In the genomic region with DNA sequence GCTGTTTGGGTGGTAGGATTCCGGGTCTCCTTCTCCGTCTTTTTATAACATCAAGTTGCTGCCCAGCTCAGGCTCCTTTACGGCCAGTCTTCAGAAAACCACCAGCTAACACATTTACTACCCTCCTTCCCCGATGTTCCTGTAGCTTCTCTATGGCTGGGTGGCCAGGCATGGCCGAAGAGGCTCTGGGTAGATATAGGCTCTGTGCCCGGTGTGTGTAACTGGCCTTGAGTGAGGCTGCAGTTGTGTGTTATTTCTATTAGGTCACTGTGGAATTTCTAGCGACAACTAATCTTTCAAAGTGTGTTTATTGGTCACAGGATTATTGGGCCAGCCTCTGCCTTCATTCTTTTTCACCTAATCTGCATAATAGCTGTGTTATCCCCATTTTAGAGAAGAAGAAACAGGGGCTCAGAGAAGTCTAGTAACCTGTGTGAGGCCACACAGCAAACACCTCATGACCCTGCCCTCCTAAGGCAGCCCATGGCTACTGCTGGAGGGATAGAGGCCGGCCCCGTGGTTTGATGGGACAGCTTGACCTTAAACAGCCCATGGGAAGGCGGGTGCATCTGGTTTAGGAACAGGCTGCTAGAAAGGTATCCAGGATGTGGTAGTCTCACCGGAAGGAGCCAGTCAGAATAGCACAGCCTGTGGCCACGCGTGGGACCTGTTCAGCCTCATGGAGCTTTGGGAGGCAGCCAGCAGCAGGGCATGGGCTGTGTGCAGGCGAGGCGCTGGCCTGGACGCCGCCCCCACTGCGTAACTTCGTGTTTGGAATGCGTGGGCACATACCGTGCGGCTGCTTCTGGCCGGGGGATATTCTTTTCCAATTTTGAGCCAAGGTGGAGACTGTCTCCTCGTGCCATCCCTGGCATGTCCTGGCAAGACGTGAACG, we compare ENCODE assay signal across 8 cellular contexts. TPM values are rescaled to one million over a fixed set of nuclear protein-coding genes. Genes with fewer than 3 reads are reported as not detected.
DNase-seq lines count a peak whose midpoint lies in the region; TF ChIP-seq lines count a peak whose summit lies in the region.

No MANE protein-coding gene starts in this region.

- H3K79me2 ChIP-seq in osteoblast (ENCODE audit: insufficient read depth, low read length) (peaks cover 3% of the 10 kb centered on the region), Karpas-422 (ENCODE audit: low read length) (no peaks in the 10 kb centered on the region)

- peak overlapping the region; percentile 40 for H3K4me3 Mint-ChIP-seq in MCF 10A (ENCODE audit: unreplicated experiment)

- H3K9me2 ChIP-seq in Karpas-422 (replicated peaks; ENCODE audit: insufficient read depth, low read length): no peaks in the 10 kb centered on the region

- DNase-seq in AG20443 (ENCODE audit: low spot score) (peak; percentile 25), T follicular helper cell (ENCODE audit: low read depth) (peak; percentile 2), MCF 10A (ENCODE audit: unreplicated experiment) (peak; percentile 85), osteoblast (ENCODE audit: insufficient read length, low spot score, missing footprints) (no peak), Karpas-422 (no peak), DMS153 (lab: John Stamatoyannopoulos, UW) (no peak), SIG-M5 treated with dmso at 0.1 percent for 504 hours (lab: John Stamatoyannopoulos, UW; ENCODE audit: unreplicated experiment) (no peak), NOMO-1 (lab: John Stamatoyannopoulos, UW; ENCODE audit: unreplicated experiment in 2 of 2) (no peak)

- H4K20me1 ChIP-seq in osteoblast (ENCODE audit: insufficient read depth, low read length) (no peaks in the 10 kb centered on the region), Karpas-422 (ENCODE audit: insufficient read depth, low read depth, low read length) (no peaks in the 10 kb centered on the region)

- BruUV-seq in MCF 10A (replicated peaks; lab: Mats Ljungman, UMichigan): no TSS peak

- TF ChIP-seq CTCF in MCF 10A (IDR thresholded peaks at IDR 0.05; ENCODE audit: unreplicated experiment): no peak
- no peak for TF ChIP-seq CTCF in osteoblast (IDR thresholded peaks at IDR 0.05; ENCODE audit: extremely low read depth, low read depth, low read length)

- H3K27me3 ChIP-seq in osteoblast (ENCODE audit: insufficient read depth, low read length) (no peaks in the 10 kb centered on the region), Karpas-422 (ENCODE audit: low read length) (no peaks in the 10 kb centered on the region)

- H3K27me3 Mint-ChIP-seq in MCF 10A (ENCODE audit: insufficient read depth, unreplicated experiment): no peaks in the 10 kb centered on the region

- CTCF ChIA-PET in MCF 10A (lab: Yijun Ruan, JAX): interaction anchor here (0.6 to 5.2 kb wide), 9 partner anchors 8 to 224 kb away, joined by 3 to 34 read pairs (median 4); no protein-coding TSS in a partner anchor

- no peaks in the 10 kb centered on the region for H3K9me3 Mint-ChIP-seq in MCF 10A (ENCODE audit: unreplicated experiment)

- peaks cover 55% of the 10 kb centered on the region for H3K4me1 Mint-ChIP-seq in MCF 10A (ENCODE audit: insufficient read depth, unreplicated experiment)

- H3K36me3 ChIP-seq in osteoblast (ENCODE audit: insufficient read depth, low read length): peaks cover 12% of the 10 kb centered on the region
- no peaks in the 10 kb centered on the region for H3K36me3 ChIP-seq in Karpas-422 (ENCODE audit: insufficient read depth, low read length)

- POLR2A ChIA-PET in MCF 10A (lab: Yijun Ruan, JAX): interaction anchor here (0.9 to 15.0 kb wide), 18 partner anchors 9 to 663 kb away, joined by 3 to 291 read pairs (median 6); a partner anchor contains a TSS

- peak overlapping the region; percentile 86 for H3K27ac Mint-ChIP-seq in MCF 10A (ENCODE audit: low read depth, unreplicated experiment)

- H3K4me3 ChIP-seq in osteoblast (ENCODE audit: insufficient read depth, low read length) (peak overlapping the region; percentile 30), Karpas-422 (ENCODE audit: low read length) (no peak overlapping the region)

- H3K9me3 ChIP-seq in osteoblast (ENCODE audit: low read depth, low read length): no peaks in the 10 kb centered on the region
- no peaks in the 10 kb centered on the region for H3K9me3 ChIP-seq in Karpas-422 (ENCODE audit: low read length)

- H3K36me3 Mint-ChIP-seq in MCF 10A (ENCODE audit: insufficient read depth, unreplicated experiment): peaks cover 59% of the 10 kb centered on the region

- H3K9ac ChIP-seq in Karpas-422 (ENCODE audit: low read length): no peak overlapping the region

- intact Hi-C loops in MCF 10A (cut with micrococcal nuclease): no loop called here

- H3K4me2 ChIP-seq in osteoblast (ENCODE audit: insufficient read depth, low read length) (peak overlapping the region; percentile 52), Karpas-422 (ENCODE audit: low read depth, low read length, poor library complexity, severe bottlenecking) (no peak overlapping the region)

- peaks cover 61% of the 10 kb centered on the region for H3K4me1 ChIP-seq in osteoblast (ENCODE audit: insufficient read depth, low read length)
- no peaks in the 10 kb centered on the region for H3K4me1 ChIP-seq in Karpas-422 (ENCODE audit: low read length)

- peak overlapping the region; percentile 90 for H3K27ac ChIP-seq in osteoblast (ENCODE audit: low read depth, low read length)
- no peak overlapping the region for H3K27ac ChIP-seq in Karpas-422 (ENCODE audit: low read length)

- H2AFZ ChIP-seq in osteoblast (ENCODE audit: low read length): peak overlapping the region; percentile 8
- H2AFZ ChIP-seq in Karpas-422 (ENCODE audit: low read length): no peak overlapping the region

RNA-seq across cellular contexts. Expression of a gene that starts 29.7 kb away (rescaled TPM):
- total RNA-seq in MCF 10A (2022) (157 and 175 TPM in 2 replicates), osteoblast (392 and 413 TPM in 2 replicates)
- total RNA-seq in Karpas-422 (2014; rRNA removed; shearing (Covaris generic); ENCODE audit: low replicate concordance): not detected in 2 replicates

RNA-seq across cellular contexts. Expression of a gene that starts 36.6 kb away (rescaled TPM):
- not detected in 2 replicates for total RNA-seq in MCF 10A (2022)
- total RNA-seq in osteoblast: not detected in 2 replicates
- total RNA-seq in Karpas-422 (2014; rRNA removed; shearing (Covaris generic); ENCODE audit: low replicate concordance): not detected in 2 replicates

Comparison
In these comparisons a context has a peak if more than half of its experiments do, and no peak if none do; other contexts are left out.
1. DNase-seq: peak in AG20443 (single experiment), T follicular helper cell (single experiment) and MCF 10A (single experiment); none in osteoblast (single experiment), Karpas-422 (single experiment), DMS153 (single experiment), SIG-M5 treated with dmso at 0.1 percent for 504 hours (single experiment) and NOMO-1 (0 of 2).
2. RNA of a gene that starts 29.7 kb away (total RNA-seq): 392 to 413 TPM in osteoblast and 157 to 175 TPM in MCF 10A; not detected in Karpas-422; every median in the first group is over 100 times any median in the second.